In genomic region chr1:35931424-35932157, GRCh38 we compare ENCODE assay signal across 8 cellular contexts. TPM values are rescaled to one million over a fixed set of nuclear protein-coding genes. Genes with fewer than 3 reads are reported as not detected.
DNase-seq lines count a peak whose midpoint lies in the region; FAIRE-seq and TF ChIP-seq lines count a peak whose summit lies in the region.

No MANE protein-coding gene starts in this region.

- no peaks in the 10 kb centered on the region for H3K9me3 ChIP-seq in BLaER1 treated with 17β-estradiol and CSF1 and Interleukin-3, amounts not matched to agents 10 nM and 100 nM (replicated peaks in 1 of 11)

- no peaks in the 10 kb centered on the region for H3K27me3 ChIP-seq in BLaER1 treated with 17β-estradiol and CSF1 and Interleukin-3, amounts not matched to agents 10 nM and 100 nM

- H3K9ac ChIP-seq in BLaER1 treated with 17β-estradiol and CSF1 and Interleukin-3, amounts not matched to agents 10 nM and 100 nM: peak overlapping the region; percentile 90 to 99 (median 95)

- 0 out of 22 replicates have a peak, but pooled peaks cover 0 to 3% (median 0%) of the 10 kb centered on the region in 11 experiments for H3K36me3 ChIP-seq in BLaER1 treated with 17β-estradiol and CSF1 and Interleukin-3, amounts not matched to agents 10 nM and 100 nM

- DNase-seq in GM19239 (ENCODE audit: insufficient read length, low spot score) (no peak), HPDE6-E6E7 (ENCODE audit: extremely low spot score) (peak; percentile 46), foreskin fibroblast (peak in 1 of 2 donors; percentile 22), osteocyte (ENCODE audit: extremely low spot score, unreplicated experiment) (no peak)
- DNase-seq in activated effector memory CD4-positive, alpha-beta T cell treated with Interleukin-2 at 50 U/mL for 16 hours: no peak
- DNase-seq in stimulated activated CD4-positive, alpha-beta T cell treated with anti-CD3 and anti-CD28 coated beads, Interleukin-2, amount 100 ng/mL, for 48 hours: no peak

- H3K4me3 ChIP-seq in BLaER1 treated with 17β-estradiol and CSF1 and Interleukin-3, amounts not matched to agents 10 nM and 100 nM: peak overlapping the region; percentile 82 to 98 (median 94)
- H3K4me3 ChIP-seq in foreskin fibroblast (ENCODE audit: low read depth in 1 of 2, low read length in 2 of 2): peak overlapping the region; percentile 85 to 96

- peak; percentile 87 for FAIRE-seq in GM19239 (lab: Jason Lieb, UNC)

- H3K4me1 ChIP-seq in BLaER1 treated with 17β-estradiol and CSF1 and Interleukin-3, amounts not matched to agents 10 nM and 100 nM: peaks cover 21 to 55% (median 36%) of the 10 kb centered on the region in 10 experiments

- no peaks in the 10 kb centered on the region for H3K9me3 Mint-ChIP-seq in osteocyte (ENCODE audit: unreplicated experiment)

- peak overlapping the region; percentile 72 to 95 (median 90) for H3K4me2 ChIP-seq in BLaER1 treated with 17β-estradiol and CSF1 and Interleukin-3, amounts not matched to agents 10 nM and 100 nM

- no peaks in the 10 kb centered on the region for H3K27me3 Mint-ChIP-seq in osteocyte (ENCODE audit: unreplicated experiment)

- TF ChIP-seq CTCF in VCaP (conservative IDR thresholded peaks at IDR 0.05) (no peak), foreskin fibroblast (IDR thresholded peaks at IDR 0.05; ENCODE audit: low read depth, low read length) (no peak), osteocyte (IDR thresholded peaks at IDR 0.05) (no peak)

- peaks cover 47% of the 10 kb centered on the region for H3K4me1 Mint-ChIP-seq in osteocyte (ENCODE audit: unreplicated experiment)

- H4K20me1 ChIP-seq in BLaER1 treated with 17β-estradiol and CSF1 and Interleukin-3, amounts not matched to agents 10 nM and 100 nM: peaks cover 6 to 52% (median 34%) of the 10 kb centered on the region in 11 experiments; a peak in 16 of 22 replicates

- peak overlapping the region; percentile 83 for H3K4me3 Mint-ChIP-seq in osteocyte (ENCODE audit: unreplicated experiment)

- no peaks in the 10 kb centered on the region for H3K36me3 Mint-ChIP-seq in osteocyte (ENCODE audit: unreplicated experiment)

- peak overlapping the region; percentile 84 for H3K27ac Mint-ChIP-seq in osteocyte (ENCODE audit: unreplicated experiment)

- peak overlapping the region; percentile 86 to 99 (median 96) for H3K27ac ChIP-seq in BLaER1 treated with 17β-estradiol and CSF1 and Interleukin-3, amounts not matched to agents 10 nM and 100 nM
- H3K27ac ChIP-seq in VCaP: peak overlapping the region; percentile 95

RNA-seq across cellular contexts. Expression of gene AGO3, which starts 0.7 kb away (rescaled TPM):
- 32.4 and 34.2 TPM in 2 replicates for total RNA-seq in osteocyte

RNA-seq across cellular contexts. Expression of gene AGO1, which starts 48.6 kb away (rescaled TPM):
- 34.1 and 35.8 TPM in 2 replicates for total RNA-seq in osteocyte
